Comparison of ENCODE assay signal across 11 cellular contexts in genomic region chr9:95030920-95031662, GRCh38.
DNase-seq lines count a peak whose midpoint lies in the region; ATAC-seq and TF ChIP-seq lines count a peak whose summit lies in the region.
"Had no signal": no experiment of that assay in that cellular context is flagged by ENCODE, and none has a peak within 500 bp of the region (broad histone marks: within the 10 kb centered on the region; RNA-seq: fewer than 3 reads in every experiment).

No MANE protein-coding gene starts in this region.

- H3K27ac ChIP-seq in PC-9 = 0 out of 2 replicates have a peak overlapping the region, but pooled peaks have one; percentile 23
- peak overlapping the region; percentile 97 for H3K27ac ChIP-seq in cingulate gyrus (ENCODE audit: low read depth, low read length)
- peak overlapping the region; percentile 81 to 99 for H3K27ac ChIP-seq in tibial artery

- POLR2A ChIA-PET in PC-9 (lab: Charles Lee; ENCODE audit: unreplicated experiment) = interaction anchor here (0.6 kb wide), 1 partner anchor 62 kb away, joined by 6 read pairs; no protein-coding TSS in a partner anchor

- H3K36me3 ChIP-seq in PC-9 (ENCODE audit: low read depth) (peaks cover 54% of the 10 kb centered on the region), tibial artery (peaks cover 0 to 8% (median 0%) of the 10 kb centered on the region in 3 donors), mucosa of descending colon (ENCODE audit: low read depth) (no peaks in the 10 kb centered on the region)

- peak overlapping the region; percentile 61 to 86 (median 76) for H3K27ac Mint-ChIP-seq in nephron
- H3K27ac Mint-ChIP-seq: endodermal cell; stimulated activated naive CD8-positive, alpha-beta T cell treated with anti-CD3 and anti-CD28 coated beads, Interleukin-15, amount 100 ng/mL, for 72 hours had no signal

- H3F3A ChIP-seq in PC-9 (ENCODE audit: insufficient read depth, low read depth) = peaks cover 48% of the 10 kb centered on the region

- H4K20me1 ChIP-seq in PC-9 (ENCODE audit: insufficient read depth) = peaks cover 85% of the 10 kb centered on the region

- BruUV-seq in PC-9 (replicated peaks; lab: Mats Ljungman, UMichigan) = no TSS peak

- no peak for TF ChIP-seq CTCF in PC-9 (conservative IDR thresholded peaks at IDR 0.05)
- TF ChIP-seq CTCF in nephron (IDR thresholded peaks at IDR 0.05; ENCODE audit: unreplicated experiment in 3 of 3) = no peak
- no peak for TF ChIP-seq CTCF in tibial artery (IDR thresholded peaks at IDR 0.05)
- no peak for TF ChIP-seq CTCF in mucosa of descending colon (IDR thresholded peaks at IDR 0.05)

- CTCF ChIA-PET in PC-9 (lab: Charles Lee) = no interaction called here

- no peak overlapping the region for H3K4me2 ChIP-seq in PC-9

- intact Hi-C loops in PC-9 (cut with micrococcal nuclease; ENCODE audit: unreplicated experiment) = no loop called here
- intact Hi-C loops in tibial artery (cut with DNase I; ENCODE audit: low total_unique reads) = no loop called here
- intact Hi-C loops in mucosa of descending colon (cut with DNase I, micrococcal nuclease) = no loop called here

- H3K4me1 Mint-ChIP-seq in nephron = peaks cover 68% of the 10 kb centered on the region
- H3K4me1 Mint-ChIP-seq: stimulated activated naive CD8-positive, alpha-beta T cell treated with anti-CD3 and anti-CD28 coated beads, Interleukin-15, amount 100 ng/mL, for 72 hours had no signal

- DNase-seq in PC-9 = no peak
- no peak for DNase-seq in tibial artery
- DNase-seq in GM03348 (ENCODE audit: low spot score) = no peak
- DNase-seq in mucosa of descending colon = no peak
- DNase-seq: activated T-cell treated with anti-CD3 and anti-CD28 coated beads, Interleukin-2, amount 50 U/mL, for 1 hour; endodermal cell; GF-D8; stimulated activated naive CD8-positive, alpha-beta T cell treated with anti-CD3 and anti-CD28 coated beads, Interleukin-15, amount 100 ng/mL, for 72 hours had no signal

- H3K9me3 Mint-ChIP-seq in nephron = no peaks in the 10 kb centered on the region
- H3K9me3 Mint-ChIP-seq: endodermal cell; stimulated activated naive CD8-positive, alpha-beta T cell treated with anti-CD3 and anti-CD28 coated beads, Interleukin-15, amount 100 ng/mL, for 72 hours had no signal

- H3K4me3 ChIP-seq in PC-9 (no peak overlapping the region), tibial artery (peak overlapping the region in 1 of 2 donors; percentile 8), mucosa of descending colon (no peak overlapping the region)

- ATAC-seq in GM21723 (IDR thresholded peaks at IDR 0.05; ENCODE audit: unreplicated experiment) (no peak), mucosa of descending colon (no peak)
- ATAC-seq: stimulated activated naive CD8-positive, alpha-beta T cell treated with anti-CD3 and anti-CD28 coated beads, Interleukin-15, amount 100 ng/mL, for 72 hours had no signal

- peaks cover 96% of the 10 kb centered on the region for H3K79me2 ChIP-seq in PC-9 (ENCODE audit: low read depth)

- no peak overlapping the region for H3K4me3 Mint-ChIP-seq in nephron
- H3K4me3 Mint-ChIP-seq: endodermal cell; stimulated activated naive CD8-positive, alpha-beta T cell treated with anti-CD3 and anti-CD28 coated beads, Interleukin-15, amount 100 ng/mL, for 72 hours had no signal

- H3K27me3 Mint-ChIP-seq in nephron (ENCODE audit: low read depth) = no peaks in the 10 kb centered on the region
- H3K27me3 Mint-ChIP-seq: stimulated activated naive CD8-positive, alpha-beta T cell treated with anti-CD3 and anti-CD28 coated beads, Interleukin-15, amount 100 ng/mL, for 72 hours had no signal

- no peaks in the 10 kb centered on the region for H3K9me2 ChIP-seq in PC-9 (ENCODE audit: insufficient read depth)

- H3K36me3 Mint-ChIP-seq in nephron (ENCODE audit: low read depth) = peaks cover 12% of the 10 kb centered on the region

- H3K4me1 ChIP-seq in PC-9 (replicated peaks; ENCODE audit: insufficient read depth) = 0 out of 2 replicates have a peak, but pooled peaks cover 4% of the 10 kb centered on the region
- H3K4me1 ChIP-seq in tibial artery = peaks cover 0 to 97% (median 73%) of the 10 kb centered on the region in 4 donors
- H3K4me1 ChIP-seq in mucosa of descending colon (ENCODE audit: low read depth) = peaks cover 26% of the 10 kb centered on the region

- H2AFZ ChIP-seq in PC-9 = no peak overlapping the region

- no peaks in the 10 kb centered on the region for H3K27me3 ChIP-seq in PC-9 (ENCODE audit: insufficient read depth, low read depth)
- no peaks in the 10 kb centered on the region for H3K27me3 ChIP-seq in tibial artery

- H3K9me3 ChIP-seq in PC-9 (ENCODE audit: insufficient read depth, low read depth) (no peaks in the 10 kb centered on the region), tibial artery (no peaks in the 10 kb centered on the region), mucosa of descending colon (no peaks in the 10 kb centered on the region)

Comparison
In these comparisons a context has a peak if more than half of its experiments do, and no peak if none do; other contexts are left out.
1. H3K27ac ChIP-seq: peak in every context shown above with its lines; median percentile 97 in cingulate gyrus; 90 in tibial artery; 23 in PC-9.